1 cellular context compared by ENCODE assay signal in the genomic region with DNA sequence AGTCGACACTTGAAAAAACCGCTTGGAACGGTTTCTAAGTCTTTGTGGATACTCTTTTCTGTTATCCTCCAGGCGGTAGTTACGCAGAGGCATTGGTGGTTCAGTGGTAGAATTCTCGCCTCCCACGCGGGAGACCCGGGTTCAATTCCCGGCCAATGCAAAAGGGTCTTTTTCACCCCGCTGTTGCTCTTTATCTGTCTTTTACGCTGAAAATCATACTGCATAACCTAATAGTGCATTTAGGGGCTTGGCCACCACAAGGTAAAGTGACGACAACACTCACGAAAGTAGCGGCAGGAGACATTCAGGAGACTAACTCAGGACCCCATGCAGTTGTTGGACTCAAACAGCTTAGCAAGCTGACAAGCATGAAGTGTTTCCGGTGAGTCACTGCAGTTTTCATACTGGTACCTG.
TF ChIP-seq lines count a peak whose summit lies in the region.
"Not testable (repeated sequence)": the region's sequence is repeated elsewhere in the genome, so short reads cannot be mapped to it uniquely, and the experiment has no call there.

No MANE protein-coding gene starts in this region.

TF ChIP-seq in HepG2, 621 proteins besides CTCF, POLR2A, EP300 and RAD21:
- TF ChIP-seq THAP11 (CRISPR knock-in tag; IDR thresholded peaks at IDR 0.05) (0 out of 2 replicates have a peak, but pooled peaks have one; percentile 16), ZBTB7B (CRISPR knock-in tag; IDR thresholded peaks at IDR 0.05) (peak; percentile 51; the same call in 1 of the 2 replicates), CREB1 (CRISPR knock-in tag; IDR thresholded peaks at IDR 0.05) (peak; percentile 24; the same call in 1 of the 2 replicates), ZBTB33 (CRISPR knock-in tag; IDR thresholded peaks at IDR 0.05) (peak; percentile 73), GATAD2A (CRISPR knock-in tag; IDR thresholded peaks at IDR 0.05) (peak; percentile 50), ZGPAT (CRISPR knock-in tag; IDR thresholded peaks at IDR 0.05) (peak; percentile 29; the same call in 1 of the 2 replicates), MAF1 (CRISPR knock-in tag; IDR thresholded peaks at IDR 0.05; ENCODE audit: borderline replicate concordance) (peak; percentile 78; the same call in 1 of the 2 replicates), ZNF24 (IDR thresholded peaks at IDR 0.05) (peak; percentile 93), FOSL2 (CRISPR knock-in tag; IDR thresholded peaks at IDR 0.05) (0 out of 2 replicates have a peak, but pooled peaks have one; percentile 26), ZNF597 (CRISPR knock-in tag; IDR thresholded peaks at IDR 0.05) (0 out of 2 replicates have a peak, but pooled peaks have one; percentile 37), HOXA3 (CRISPR knock-in tag; IDR thresholded peaks at IDR 0.05) (peak; percentile 27; the same call in 1 of the 2 replicates), HMGXB4 (CRISPR knock-in tag; IDR thresholded peaks at IDR 0.05; ENCODE audit: borderline replicate concordance in 1 of 2, low read depth in 1 of 2) (peak in 1 of 2 experiments; percentile 73; a peak in 2 of 4 replicates)
- not testable (repeated sequence) for TF ChIP-seq CREB1 (IDR thresholded peaks at IDR 0.05)
TF ChIP-seq in HepG2: peak in this region for 12; not testable (repeated sequence) for 609.
